ENCODE assay signal across 8 cellular contexts in the genomic region with DNA sequence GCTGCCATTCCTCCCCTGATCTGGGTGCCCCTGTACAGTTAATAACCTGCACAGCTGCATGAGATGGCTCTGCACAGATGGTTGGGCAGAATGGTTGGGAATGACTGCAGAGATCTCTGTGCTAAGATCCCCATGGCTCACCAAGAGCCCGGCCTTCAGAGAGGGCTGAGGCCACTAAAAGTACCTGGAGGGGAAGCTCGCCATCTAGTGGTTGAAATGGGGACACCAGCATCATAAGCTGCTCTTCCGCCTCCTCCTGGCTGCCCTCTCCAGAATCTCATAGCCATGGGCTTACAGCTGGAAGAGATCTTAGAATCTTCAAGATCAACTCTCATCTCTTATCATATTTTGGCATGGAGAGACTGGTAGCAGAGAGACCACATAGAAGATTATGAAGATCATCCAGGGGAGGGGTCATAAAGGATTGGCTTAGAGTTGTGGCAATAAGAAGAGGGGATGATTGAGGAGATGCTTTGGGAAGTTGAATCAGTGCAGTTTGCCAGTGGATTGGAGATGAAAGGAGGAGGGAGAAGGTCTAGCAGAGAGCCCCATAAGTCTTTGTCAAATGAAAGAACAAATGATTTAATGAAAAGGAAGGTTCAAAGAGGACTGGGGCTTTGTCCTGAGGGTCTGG. TPM values are rescaled to one million over a fixed set of nuclear protein-coding genes. Genes with fewer than 3 reads are reported as not detected.
DNase-seq lines count a peak whose midpoint lies in the region; ATAC-seq and TF ChIP-seq lines count a peak whose summit lies in the region.

No MANE protein-coding gene starts in this region.

- no peak overlapping the region for H3K9ac ChIP-seq in endodermal cell (ENCODE audit: extremely low read depth, low read length, poor library complexity, severe bottlenecking)

- peak; percentile 97 for TF ChIP-seq CTCF in endodermal cell (conservative IDR thresholded peaks at IDR 0.05)
- TF ChIP-seq CTCF in mucosa of descending colon (IDR thresholded peaks at IDR 0.05) = peak; percentile 76

- H3K27me3 ChIP-seq in endodermal cell (ENCODE audit: control insufficient read depth, insufficient read depth, low read length, poor library complexity, severe bottlenecking) = no peaks in the 10 kb centered on the region

- no peak overlapping the region for H3K4me3 Mint-ChIP-seq in activated CD8-positive, alpha-beta T cell treated with anti-CD3 and anti-CD28 coated beads, Interleukin-2, amount 10 ng/mL, durations not matched to agents 7 days and 5 days
- no peak overlapping the region for H3K4me3 Mint-ChIP-seq in endodermal cell

- peaks cover 28% of the 10 kb centered on the region for H3K27me3 Mint-ChIP-seq in activated CD8-positive, alpha-beta T cell treated with anti-CD3 and anti-CD28 coated beads, Interleukin-2, amount 10 ng/mL, durations not matched to agents 7 days and 5 days (ENCODE audit: low read depth)
- H3K27me3 Mint-ChIP-seq in endodermal cell (ENCODE audit: insufficient read depth) = peaks cover 9% of the 10 kb centered on the region

- CTCF ChIA-PET in activated CD8-positive, alpha-beta T cell treated with anti-CD3 and anti-CD28 coated beads, Interleukin-2, amount 10 ng/mL, durations not matched to agents 7 days and 5 days (lab: Charles Lee) = interaction anchor here (0.6 to 10.7 kb wide), 38 partner anchors 10 to 772 kb away, joined by 3 to 344 read pairs (median 4); partner anchors contain the start of genes POU2F3 and TLCD5

- H3K36me3 ChIP-seq in endodermal cell (ENCODE audit: control insufficient read depth, insufficient read depth, low read length) (no peaks in the 10 kb centered on the region), mucosa of descending colon (ENCODE audit: low read depth) (no peaks in the 10 kb centered on the region)

- H3K27ac ChIP-seq in endodermal cell (ENCODE audit: low read depth, low read length) = no peak overlapping the region

- H3K36me3 Mint-ChIP-seq in activated CD8-positive, alpha-beta T cell treated with anti-CD3 and anti-CD28 coated beads, Interleukin-2, amount 10 ng/mL, durations not matched to agents 7 days and 5 days (ENCODE audit: low read depth) = no peaks in the 10 kb centered on the region
- H3K36me3 Mint-ChIP-seq in endodermal cell (ENCODE audit: low read depth) = no peaks in the 10 kb centered on the region

- ATAC-seq in HG03139 (IDR thresholded peaks at IDR 0.05; ENCODE audit: unreplicated experiment) (peak; percentile 66), mucosa of descending colon (peak; percentile 77), HG02884 (IDR thresholded peaks at IDR 0.05; ENCODE audit: unreplicated experiment) (no peak)
- ATAC-seq in activated CD8-positive, alpha-beta T cell treated with anti-CD3 and anti-CD28 coated beads, Interleukin-2, amount 10 ng/mL, durations not matched to agents 7 days and 5 days = peak; percentile 91

- no peaks in the 10 kb centered on the region for H3K9me3 Mint-ChIP-seq in activated CD8-positive, alpha-beta T cell treated with anti-CD3 and anti-CD28 coated beads, Interleukin-2, amount 10 ng/mL, durations not matched to agents 7 days and 5 days (ENCODE audit: insufficient read depth)
- H3K9me3 Mint-ChIP-seq in endodermal cell = no peaks in the 10 kb centered on the region

- H3K4me1 ChIP-seq in endodermal cell (ENCODE audit: control insufficient read depth, insufficient read depth, low read length) = peaks cover 2% of the 10 kb centered on the region
- H3K4me1 ChIP-seq in mucosa of descending colon (ENCODE audit: low read depth) = peaks cover 23% of the 10 kb centered on the region

- 19 to 40% methylated on average over 1 to 3 of the region's 3 CpGs for WGBS in endodermal cell (ENCODE audit: insufficient coverage in 1 of 2, insufficient read length in 1 of 2), 2 experiments

- intact Hi-C loops in mucosa of descending colon (cut with DNase I, micrococcal nuclease) = loop anchor here (5.0 kb wide), 1 partner anchor 131 kb away; no protein-coding TSS in a partner anchor

- no peaks in the 10 kb centered on the region for H3K9me3 ChIP-seq in endodermal cell (ENCODE audit: control insufficient read depth, low read length)
- no peaks in the 10 kb centered on the region for H3K9me3 ChIP-seq in mucosa of descending colon

- H3K4me3 ChIP-seq in endodermal cell (ENCODE audit: low read length) (no peak overlapping the region), mucosa of descending colon (no peak overlapping the region)

- no peaks in the 10 kb centered on the region for H3K4me1 Mint-ChIP-seq in activated CD8-positive, alpha-beta T cell treated with anti-CD3 and anti-CD28 coated beads, Interleukin-2, amount 10 ng/mL, durations not matched to agents 7 days and 5 days (ENCODE audit: low read depth)
- peaks cover 18% of the 10 kb centered on the region for H3K4me1 Mint-ChIP-seq in endodermal cell

- no peak overlapping the region for H3K27ac Mint-ChIP-seq in activated CD8-positive, alpha-beta T cell treated with anti-CD3 and anti-CD28 coated beads, Interleukin-2, amount 10 ng/mL, durations not matched to agents 7 days and 5 days
- H3K27ac Mint-ChIP-seq in endodermal cell = no peak overlapping the region

- POLR2A ChIA-PET in activated CD8-positive, alpha-beta T cell treated with anti-CD3 and anti-CD28 coated beads, Interleukin-2, amount 10 ng/mL, durations not matched to agents 7 days and 5 days (lab: Charles Lee) = interaction anchor here (1.2 kb wide), 1 partner anchor 79 kb away, joined by 3 read pairs; no protein-coding TSS in a partner anchor

- DNase-seq in GF-D8 (lab: John Stamatoyannopoulos, UW) (peak; percentile 63), NCI-H774 (lab: John Stamatoyannopoulos, UW) (peak; percentile 50), endodermal cell (peak; percentile 94), mucosa of descending colon (peak in 2 of 3 donors; percentile 64 to 92)
- DNase-seq in activated CD8-positive, alpha-beta T cell treated with anti-CD3 and anti-CD28 coated beads, Interleukin-2, amount 10 ng/mL, durations not matched to agents 7 days and 5 days = peak; percentile 84
- peak; percentile 20 to 24 for DNase-seq in stimulated activated CD8-positive, alpha-beta memory T cell treated with anti-CD3 and anti-CD28 coated beads, Interleukin-7, amount 100 ng/mL, for 1 hour (ENCODE audit: low read depth in 2 of 2)

RNA-seq across cellular contexts. Expression of gene TLCD5, which starts 22.0 kb away (rescaled TPM):
- total RNA-seq in activated CD8-positive, alpha-beta T cell treated with anti-CD3 and anti-CD28 coated beads, Interleukin-2, amount 10 ng/mL, durations not matched to agents 7 days and 5 days = under 1 TPM; 0.08 TPM
- total RNA-seq in endodermal cell (10 to 100 TPM; 13.8 to 20.1 TPM), mucosa of descending colon (1 to 10 TPM in 1 of 3 donors, under 1 TPM in 2; 0.46 to 3.8 (median 0.51) TPM)
- 16.0 TPM for polyA plus RNA-seq in endodermal cell (2013, experiment 1 of 2)
- polyA plus RNA-seq in endodermal cell (2013, experiment 2 of 2) = 15.0 TPM

RNA-seq across cellular contexts. Expression of gene ARHGEF12, which starts 33.1 kb away (rescaled TPM):
- total RNA-seq in activated CD8-positive, alpha-beta T cell treated with anti-CD3 and anti-CD28 coated beads, Interleukin-2, amount 10 ng/mL, durations not matched to agents 7 days and 5 days = 10 to 100 TPM in 1 of 2 experiments, 1 to 10 TPM in 1; 9.6 to 10.0 TPM
- total RNA-seq in endodermal cell (10 to 100 TPM; 35.3 to 38.7 TPM), mucosa of descending colon (100 to 1,000 TPM in 2 of 3 donors, 10 to 100 TPM in 1; 88.2 to 119 (median 114) TPM)
- 29.4 TPM for polyA plus RNA-seq in endodermal cell (2013, experiment 1 of 2)
- polyA plus RNA-seq in endodermal cell (2013, experiment 2 of 2) = 30.8 TPM

Comparison
In these comparisons a context has a peak if more than half of its experiments do, and no peak if none do; other contexts are left out.
1. DNase-seq: peak in every context shown above with its lines; median percentile 94 in endodermal cell; 84 in activated CD8-positive, alpha-beta T cell treated with anti-CD3 and anti-CD28 coated beads, Interleukin-2, amount 10 ng/mL, durations not matched to agents 7 days and 5 days; 78 in mucosa of descending colon; 63 in GF-D8; 50 in NCI-H774; 22 in stimulated activated CD8-positive, alpha-beta memory T cell treated with anti-CD3 and anti-CD28 coated beads, Interleukin-7, amount 100 ng/mL, for 1 hour.